9 cellular contexts compared by ENCODE assay signal in the genomic region with DNA sequence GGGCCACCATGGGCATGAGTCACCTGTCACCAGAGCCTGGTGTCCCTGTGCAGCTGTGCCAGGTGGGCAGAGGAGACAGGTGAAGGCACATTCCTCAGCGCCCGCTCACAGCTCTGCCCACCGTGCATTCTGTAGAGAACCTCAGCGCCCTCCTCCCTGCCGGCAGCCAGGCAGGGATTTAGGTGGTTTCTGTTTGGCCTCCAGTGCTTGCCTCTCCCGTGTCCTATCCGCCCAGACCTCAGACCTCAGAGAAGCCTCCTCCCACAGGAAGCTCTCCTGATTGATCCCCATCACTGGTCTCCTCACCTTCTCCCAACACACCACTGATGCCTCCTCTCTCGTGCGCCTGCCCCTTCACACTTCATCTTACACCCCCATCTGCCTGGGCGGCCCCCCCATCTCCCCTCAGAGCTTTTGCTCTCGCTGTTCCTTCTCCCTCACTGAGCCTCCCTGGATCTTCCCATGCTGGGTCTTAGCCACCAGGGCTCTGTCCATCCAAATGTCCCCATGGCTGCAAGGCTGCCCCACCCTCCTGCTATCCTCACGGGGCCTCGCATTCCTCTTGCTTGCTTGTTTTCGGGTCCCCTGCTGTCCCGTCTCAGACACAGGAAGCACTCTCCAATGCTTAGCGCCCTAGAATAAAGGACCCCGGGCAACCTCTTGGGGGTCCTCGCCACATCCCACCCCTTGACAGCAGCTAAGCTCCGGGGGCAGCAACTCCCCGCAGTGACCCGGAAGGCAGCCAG. TPM values are rescaled to one million over a fixed set of nuclear protein-coding genes. Genes with fewer than 3 reads are reported as not detected.
DNase-seq lines count a peak whose midpoint lies in the region; TF ChIP-seq lines count a peak whose summit lies in the region.
"Had no signal": no experiment of that assay in that cellular context is flagged by ENCODE, and none has a peak within 500 bp of the region (broad histone marks: within the 10 kb centered on the region; RNA-seq: fewer than 3 reads in every experiment).

No MANE protein-coding gene starts in this region.

- peak overlapping the region; percentile 12 to 77 (median 57); a peak in 19 of 22 replicates for H3K9ac ChIP-seq in BLaER1 treated with 17β-estradiol and CSF1 and Interleukin-3, amounts not matched to agents 10 nM and 100 nM
- H3K9ac ChIP-seq in HUES48 (ENCODE audit: low read depth, low read length), result no peak overlapping the region
- no peak overlapping the region for H3K9ac ChIP-seq in mammary epithelial cell (ENCODE audit: insufficient read depth, low read length)
- H3K9ac ChIP-seq in neural progenitor cell, result no peak overlapping the region

- peaks cover 43% of the 10 kb centered on the region for H3K4me1 Mint-ChIP-seq in neural progenitor cell

- H3K36me3 ChIP-seq in BLaER1 treated with 17β-estradiol and CSF1 and Interleukin-3, amounts not matched to agents 10 nM and 100 nM, result peaks cover 0 to 33% (median 14%) of the 10 kb centered on the region in 11 experiments; a peak in 14 of 22 replicates
- H3K36me3 ChIP-seq in HUES48 (ENCODE audit: control insufficient read depth, insufficient read depth, low read length) (no peaks in the 10 kb centered on the region), mammary epithelial cell (ENCODE audit: insufficient read depth, low read length) (peaks cover 1% of the 10 kb centered on the region), neural progenitor cell (no peaks in the 10 kb centered on the region), prostate gland (no peaks in the 10 kb centered on the region)

- H2AFZ ChIP-seq in mammary epithelial cell (ENCODE audit: low read depth, low read length), result no peak overlapping the region
- H2AFZ ChIP-seq in neural progenitor cell (replicated peaks), result no peak overlapping the region

- CTCF ChIA-PET in mammary epithelial cell (lab: Charles Lee; ENCODE audit: low non-redundant PET), result no interaction called here

- peaks cover 90% of the 10 kb centered on the region for H3K79me2 ChIP-seq in mammary epithelial cell (ENCODE audit: insufficient read depth, low read length)
- peaks cover 50% of the 10 kb centered on the region for H3K79me2 ChIP-seq in neural progenitor cell (ENCODE audit: low read depth)

- H3K27ac Mint-ChIP-seq in neural progenitor cell, result peak overlapping the region; percentile 93

- peaks cover 14% of the 10 kb centered on the region for H3F3A ChIP-seq in neural progenitor cell (ENCODE audit: low read depth)

- peak overlapping the region in 8 of 11 experiments; percentile 1 to 79 (median 46); a peak in 9 of 22 replicates for H3K27ac ChIP-seq in BLaER1 treated with 17β-estradiol and CSF1 and Interleukin-3, amounts not matched to agents 10 nM and 100 nM
- peak overlapping the region; percentile 59 for H3K27ac ChIP-seq in HUES48 (ENCODE audit: low read depth, low read length)
- peak overlapping the region; percentile 60 for H3K27ac ChIP-seq in mammary epithelial cell (ENCODE audit: insufficient read depth, low read depth, low read length)
- H3K27ac ChIP-seq in neural progenitor cell, result peak overlapping the region; percentile 39
- H3K27ac ChIP-seq in prostate gland, result peak overlapping the region in 1 of 2 donors; percentile 22
- H3K27ac ChIP-seq: VCaP had no signal

- dilution Hi-C loops in mammary epithelial cell (cut with HindIII; ENCODE audit: low sequenced_read_pairs), result loop anchor here (5.0 kb wide), 1 partner anchor 104 kb away; no protein-coding TSS in a partner anchor

- peak overlapping the region; percentile 96 to 100 (median 99) for H3K4me2 ChIP-seq in BLaER1 treated with 17β-estradiol and CSF1 and Interleukin-3, amounts not matched to agents 10 nM and 100 nM
- H3K4me2 ChIP-seq in mammary epithelial cell (ENCODE audit: insufficient read depth, low read depth, low read length) (peak overlapping the region; percentile 51), neural progenitor cell (peak overlapping the region; percentile 27)

- no peaks in the 10 kb centered on the region for H3K9me3 Mint-ChIP-seq in neural progenitor cell

- no TSS peak for BruUV-seq in mammary epithelial cell (replicated peaks; lab: Mats Ljungman, UMichigan)

- peaks cover 98 to 100% (median 100%) of the 10 kb centered on the region in 11 experiments for H4K20me1 ChIP-seq in BLaER1 treated with 17β-estradiol and CSF1 and Interleukin-3, amounts not matched to agents 10 nM and 100 nM
- no peaks in the 10 kb centered on the region for H4K20me1 ChIP-seq in mammary epithelial cell (ENCODE audit: insufficient read depth, low read length)
- peaks cover 88% of the 10 kb centered on the region for H4K20me1 ChIP-seq in neural progenitor cell (ENCODE audit: low read depth)

- peaks cover 5% of the 10 kb centered on the region for H3K27me3 Mint-ChIP-seq in neural progenitor cell (ENCODE audit: insufficient read depth, low read depth)

- H3K4me3 ChIP-seq in BLaER1 treated with 17β-estradiol and CSF1 and Interleukin-3, amounts not matched to agents 10 nM and 100 nM, result peak overlapping the region in 9 of 10 experiments; percentile 25 to 53 (median 44); a peak in 16 of 20 replicates
- H3K4me3 ChIP-seq in HUES48 (ENCODE audit: low read depth, low read length), result no peak overlapping the region
- no peak overlapping the region for H3K4me3 ChIP-seq in mammary epithelial cell (replicated peaks in 1 of 3; ENCODE audit: insufficient read depth in 1 of 3, low read depth in 2 of 3, low read length in 3 of 3)
- H3K4me3 ChIP-seq in neural progenitor cell, result no peak overlapping the region
- no peak overlapping the region for H3K4me3 ChIP-seq in prostate gland

- peaks cover 2% of the 10 kb centered on the region for H3K36me3 Mint-ChIP-seq in neural progenitor cell

- intact Hi-C loops in mammary epithelial cell (cut with micrococcal nuclease) (loop anchor here (5.0 kb wide), 1 partner anchor 96 kb away; a partner anchor contains a TSS), prostate gland (cut with DNase I) (no loop called here)

- H3K27me3 ChIP-seq in BLaER1 treated with 17β-estradiol and CSF1 and Interleukin-3, amounts not matched to agents 10 nM and 100 nM, result no peaks in the 10 kb centered on the region
- H3K27me3 ChIP-seq in HUES48 (ENCODE audit: control insufficient read depth, insufficient read depth, low read length), result no peaks in the 10 kb centered on the region
- no peaks in the 10 kb centered on the region for H3K27me3 ChIP-seq in mammary epithelial cell (ENCODE audit: insufficient read depth, low read length)
- no peaks in the 10 kb centered on the region for H3K27me3 ChIP-seq in neural progenitor cell
- no peaks in the 10 kb centered on the region for H3K27me3 ChIP-seq in prostate gland (replicated peaks; ENCODE audit: insufficient read depth)

- WGBS in mammary epithelial cell (ENCODE audit: low coverage, missing lambda C conversion rate), result 58% methylated on average over 18 of the region's 21 CpGs
- WGBS in prostate gland, result 62% methylated on average over 21 of the region's 21 CpGs

- in situ Hi-C loops in mammary epithelial cell (cut with MboI; ENCODE audit: low sequenced_read_pairs in 2 of 2), result no loop called here

- peak overlapping the region; percentile 14 for H3K4me3 Mint-ChIP-seq in neural progenitor cell

- no peak for TF ChIP-seq POLR2A in prostate gland (IDR thresholded peaks at IDR 0.05)

- peak; percentile 33 for DNase-seq in mammary epithelial cell
- DNase-seq in neural progenitor cell (ENCODE audit: low spot score), result no peak
- no peak for DNase-seq in NCI-H2081 (lab: John Stamatoyannopoulos, UW)
- DNase-seq in prostate gland (ENCODE audit: low spot score), result no peak
- DNase-seq in RKO (ENCODE audit: low spot score), result no peak
- no peak for DNase-seq in NCI-H345 (lab: John Stamatoyannopoulos, UW)

- TF ChIP-seq CTCF in mammary epithelial cell (conservative IDR thresholded peaks at IDR 0.05 in 1 of 2, IDR thresholded peaks at IDR 0.05 in 1 of 2; ENCODE audit: extremely low read depth in 1 of 2, insufficient read depth in 1 of 2, low read depth in 1 of 2, low read length in 2 of 2) (no peak), neural progenitor cell (IDR thresholded peaks at IDR 0.05) (no peak), prostate gland (IDR thresholded peaks at IDR 0.05) (no peak)

- H3K9me3 ChIP-seq in BLaER1 treated with 17β-estradiol and CSF1 and Interleukin-3, amounts not matched to agents 10 nM and 100 nM (replicated peaks in 1 of 11), result no peaks in the 10 kb centered on the region
- H3K9me3 ChIP-seq in HUES48 (ENCODE audit: control insufficient read depth, insufficient read depth, low read length) (no peaks in the 10 kb centered on the region), mammary epithelial cell (replicated peaks; ENCODE audit: insufficient read depth, low read length) (no peaks in the 10 kb centered on the region), neural progenitor cell (ENCODE audit: low read depth) (no peaks in the 10 kb centered on the region), prostate gland (no peaks in the 10 kb centered on the region)

- peaks cover 99 to 100% (median 100%) of the 10 kb centered on the region in 10 experiments for H3K4me1 ChIP-seq in BLaER1 treated with 17β-estradiol and CSF1 and Interleukin-3, amounts not matched to agents 10 nM and 100 nM
- H3K4me1 ChIP-seq in HUES48 (ENCODE audit: control insufficient read depth, insufficient read depth, low read length) (peaks cover 33% of the 10 kb centered on the region), mammary epithelial cell (ENCODE audit: insufficient read depth, low read length) (peaks cover 84% of the 10 kb centered on the region), neural progenitor cell (peaks cover 23% of the 10 kb centered on the region), prostate gland (replicated peaks) (peaks cover 45% of the 10 kb centered on the region)

RNA-seq across cellular contexts. Expression of a gene that starts 23.9 kb away (rescaled TPM):
- total RNA-seq in mammary epithelial cell, result 100 to 1,000 TPM in 1 of 2 donors, 10 to 100 TPM in 1; 80.5 to 149 TPM
- polyA plus RNA-seq in mammary epithelial cell, result 84.9 TPM
- polyA minus RNA-seq in mammary epithelial cell, result 55.7 TPM
- total RNA-seq in neural progenitor cell (ENCODE audit: low replicate concordance), result 25.3 and 87.0 TPM in 2 replicates
- 10 to 100 TPM; 35.4 to 54.7 TPM for total RNA-seq in prostate gland

RNA-seq across cellular contexts. Expression of a gene that starts 26.0 kb away (rescaled TPM):
- total RNA-seq in mammary epithelial cell, result 10 to 100 TPM in 1 of 2 donors, 1 to 10 TPM in 1; 4.0 to 30.0 TPM
- 24.4 TPM for polyA plus RNA-seq in mammary epithelial cell
- polyA minus RNA-seq in mammary epithelial cell, result 16.8 TPM
- total RNA-seq in neural progenitor cell (ENCODE audit: low replicate concordance), result 37.5 and 82.1 TPM in 2 replicates
- 10 to 100 TPM; 13.0 to 18.1 TPM for total RNA-seq in prostate gland

RNA-seq across cellular contexts. Expression of a gene that starts 33.1 kb away (rescaled TPM):
- total RNA-seq in mammary epithelial cell (10 to 100 TPM in 1 of 2 donors, 1 to 10 TPM in 1; 4.3 to 12.5 TPM), neural progenitor cell (ENCODE audit: low replicate concordance) (10.6 and 30.4 TPM in 2 replicates), prostate gland (10 to 100 TPM; 12.5 to 18.2 TPM)
- 5.5 TPM for polyA plus RNA-seq in mammary epithelial cell
- 2.0 TPM for polyA minus RNA-seq in mammary epithelial cell

RNA-seq across cellular contexts. Expression of a gene that starts 37.8 kb away (rescaled TPM):
- total RNA-seq in mammary epithelial cell (10 to 100 TPM; 26.7 to 52.8 TPM), neural progenitor cell (ENCODE audit: low replicate concordance) (5.7 and 6.8 TPM in 2 replicates), prostate gland (100 to 1,000 TPM in 1 of 2 donors, 10 to 100 TPM in 1; 47.9 to 107 TPM)
- 55.0 TPM for polyA plus RNA-seq in mammary epithelial cell
- 40.1 TPM for polyA minus RNA-seq in mammary epithelial cell

Comparison
In these comparisons a context has a peak if more than half of its experiments do, and no peak if none do; other contexts are left out.
1. H3K4me2 ChIP-seq: peak in every context shown above with its lines; median percentile 99 in BLaER1 treated with 17β-estradiol and CSF1 and Interleukin-3, amounts not matched to agents 10 nM and 100 nM; 51 in mammary epithelial cell; 27 in neural progenitor cell.
2. H3K4me3 ChIP-seq: peak in BLaER1 treated with 17β-estradiol and CSF1 and Interleukin-3, amounts not matched to agents 10 nM and 100 nM (9 of 10); none in HUES48 (single experiment), mammary epithelial cell (0 of 3), neural progenitor cell (single experiment) and prostate gland (0 of 2).
3. H3K9ac ChIP-seq: peak in BLaER1 treated with 17β-estradiol and CSF1 and Interleukin-3, amounts not matched to agents 10 nM and 100 nM (11 of 11); none in HUES48 (single experiment), mammary epithelial cell (single experiment) and neural progenitor cell (single experiment).